In the genomic region with DNA sequence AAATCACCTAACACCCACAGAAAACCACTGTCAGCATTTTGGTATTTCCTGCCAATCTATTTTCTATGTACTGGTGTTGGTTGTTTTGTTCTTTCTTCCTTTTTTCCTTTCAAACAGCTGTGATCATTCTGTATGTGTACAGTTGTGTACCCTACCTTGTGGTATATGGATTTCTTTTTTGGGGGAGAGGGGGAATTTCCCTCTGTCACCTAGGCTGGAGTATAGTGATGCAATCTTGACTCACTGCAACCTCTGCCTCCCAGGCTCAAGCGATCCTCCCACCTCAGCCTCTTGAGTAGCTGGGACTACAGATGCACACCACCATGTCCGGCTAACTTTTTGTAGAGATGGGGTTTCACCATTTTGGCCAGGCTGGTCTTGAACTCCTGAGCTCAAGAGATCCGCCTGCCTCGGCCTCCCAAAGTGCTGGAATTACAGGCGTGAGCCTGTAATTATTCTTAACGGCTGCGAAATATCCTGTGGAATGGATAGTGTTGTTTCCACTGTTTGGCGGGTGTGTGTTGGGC, we compare ENCODE assay signal across 8 cellular contexts. TPM values are rescaled to one million over a fixed set of nuclear protein-coding genes. Genes with fewer than 3 reads are reported as not detected.
DNase-seq lines count a peak whose midpoint lies in the region; ATAC-seq and TF ChIP-seq lines count a peak whose summit lies in the region.
"Not testable (repeated sequence)": the region's sequence is repeated elsewhere in the genome, so short reads cannot be mapped to it uniquely, and the experiment has no call there.

No MANE protein-coding gene starts in this region.

- peak overlapping the region; percentile 24 for H3K4me3 Mint-ChIP-seq in HFFc6
- H3K4me3 Mint-ChIP-seq in activated T-helper 1 cell treated with anti-CD3 and anti-CD28 coated beads, Interleukin-12 subunit alpha, Interleukin-12 subunit beta, Interleukin-2, Interleukin-4 antibody, amounts not matched to agents 30 ng/mL and 10 ng/mL and 1 ng/mL, durations not matched to agents 14 hours and 24 hours and 36 hours, result peak overlapping the region; percentile 64

- not testable (repeated sequence) for H3K9me3 ChIP-seq in Panc1 (ENCODE audit: control insufficient read depth, insufficient read depth, low read depth, low read length)

- POLR2A ChIA-PET in Panc1 (lab: Charles Lee), result interaction anchor here (1.0 kb wide), 1 partner anchor 30 kb away, joined by 6 read pairs; no protein-coding TSS in a partner anchor

- not testable (repeated sequence) for H3K4me3 ChIP-seq in Panc1 (ENCODE audit: low read depth in 2 of 2, low read length in 2 of 2); epithelial cell of esophagus (ENCODE audit: low read length)

- in situ Hi-C loops in Panc1 (cut with HindIII; ENCODE audit: low pct_unique_long_range_greater_than_20kb, low sequenced_read_pairs), result not testable (repeated sequence)

- CTCF ChIA-PET in Panc1 (lab: Charles Lee), result interaction anchor here (0.9 kb wide), 1 partner anchor 72 kb away, joined by 4 read pairs; no protein-coding TSS in a partner anchor

- H3K36me3 ChIP-seq in Panc1 (ENCODE audit: control insufficient read depth, insufficient read depth, low read length), result not testable (repeated sequence)

- peaks cover 75% of the 10 kb centered on the region for H3K4me1 Mint-ChIP-seq in HFFc6 (ENCODE audit: low read depth)
- H3K4me1 Mint-ChIP-seq in activated T-helper 1 cell treated with anti-CD3 and anti-CD28 coated beads, Interleukin-12 subunit alpha, Interleukin-12 subunit beta, Interleukin-2, Interleukin-4 antibody, amounts not matched to agents 30 ng/mL and 10 ng/mL and 1 ng/mL, durations not matched to agents 14 hours and 24 hours and 36 hours (ENCODE audit: low read depth), result peaks cover 76% of the 10 kb centered on the region

- H3K36me3 Mint-ChIP-seq in HFFc6 (ENCODE audit: low read depth), result not testable (repeated sequence)
- peaks cover 18% of the 10 kb centered on the region for H3K36me3 Mint-ChIP-seq in activated T-helper 1 cell treated with anti-CD3 and anti-CD28 coated beads, Interleukin-12 subunit alpha, Interleukin-12 subunit beta, Interleukin-2, Interleukin-4 antibody, amounts not matched to agents 30 ng/mL and 10 ng/mL and 1 ng/mL, durations not matched to agents 14 hours and 24 hours and 36 hours (ENCODE audit: low read depth)

- peak; percentile 50 for DNase-seq in GM10266 (ENCODE audit: extremely low spot score)
- not testable (repeated sequence) for DNase-seq in HFFc6; Panc1 (ENCODE audit: low read depth, low spot score)
- peak; percentile 39 for DNase-seq in activated T-helper 1 cell treated with anti-CD3 and anti-CD28 coated beads, Interleukin-12 subunit alpha, Interleukin-12 subunit beta, Interleukin-2, Interleukin-4 antibody, amounts not matched to agents 30 ng/mL and 10 ng/mL and 1 ng/mL, durations not matched to agents 14 hours and 24 hours and 36 hours (ENCODE audit: low spot score)
- peak; percentile 59 for DNase-seq in epithelial cell of esophagus (ENCODE audit: low read depth)
- DNase-seq in stimulated activated CD8-positive, alpha-beta memory T cell treated with anti-CD3 and anti-CD28 coated beads, Interleukin-7, amount 100 ng/mL, for 4 hours (ENCODE audit: low read depth in 2 of 2), result peak; percentile 24 to 25

- not testable (repeated sequence) for H3K27me3 Mint-ChIP-seq in HFFc6 (ENCODE audit: insufficient read depth); activated T-helper 1 cell treated with anti-CD3 and anti-CD28 coated beads, Interleukin-12 subunit alpha, Interleukin-12 subunit beta, Interleukin-2, Interleukin-4 antibody, amounts not matched to agents 30 ng/mL and 10 ng/mL and 1 ng/mL, durations not matched to agents 14 hours and 24 hours and 36 hours (ENCODE audit: insufficient read depth)

- not testable (repeated sequence) for TF ChIP-seq CTCF in GM10266 (IDR thresholded peaks at IDR 0.05; ENCODE audit: control insufficient read depth, insufficient read depth, low read depth, missing control alignments); HFFc6 (IDR thresholded peaks at IDR 0.05); Panc1 (IDR thresholded peaks at IDR 0.05); epithelial cell of esophagus (IDR thresholded peaks at IDR 0.05; ENCODE audit: insufficient read depth, low read depth, low read length, missing control alignments)

- not testable (repeated sequence) for H3K4me1 ChIP-seq in Panc1 (ENCODE audit: control insufficient read depth, insufficient read depth, low read length)

- BruUV-seq in Panc1 (replicated peaks; lab: Mats Ljungman, UMichigan), result not testable (repeated sequence)

- peak overlapping the region; percentile 72 for H3K27ac Mint-ChIP-seq in HFFc6
- H3K27ac Mint-ChIP-seq in activated T-helper 1 cell treated with anti-CD3 and anti-CD28 coated beads, Interleukin-12 subunit alpha, Interleukin-12 subunit beta, Interleukin-2, Interleukin-4 antibody, amounts not matched to agents 30 ng/mL and 10 ng/mL and 1 ng/mL, durations not matched to agents 14 hours and 24 hours and 36 hours, result peak overlapping the region; percentile 94

- not testable (repeated sequence) for H3K9me3 Mint-ChIP-seq in HFFc6; activated T-helper 1 cell treated with anti-CD3 and anti-CD28 coated beads, Interleukin-12 subunit alpha, Interleukin-12 subunit beta, Interleukin-2, Interleukin-4 antibody, amounts not matched to agents 30 ng/mL and 10 ng/mL and 1 ng/mL, durations not matched to agents 14 hours and 24 hours and 36 hours

- intact Hi-C loops in Panc1 (cut with micrococcal nuclease; ENCODE audit: unreplicated experiment), result not testable (repeated sequence)
- intact Hi-C loops in activated T-helper 1 cell treated with anti-CD3 and anti-CD28 coated beads, Interleukin-12 subunit alpha, Interleukin-12 subunit beta, Interleukin-2, Interleukin-4 antibody, amounts not matched to agents 30 ng/mL and 10 ng/mL and 1 ng/mL, durations not matched to agents 14 hours and 24 hours and 36 hours (cut with micrococcal nuclease), result loop anchor here (1.0 to 5.0 kb wide), 10 partner anchors 7 to 317 kb away; partner anchors contain the start of genes DUSP5 and SMC3

- ATAC-seq in GM19351 (IDR thresholded peaks at IDR 0.05; ENCODE audit: unreplicated experiment) (peak; percentile 83), HG03175 (IDR thresholded peaks at IDR 0.05; ENCODE audit: unreplicated experiment) (peak; percentile 39)
- not testable (repeated sequence) for ATAC-seq in Panc1

- H3K27ac ChIP-seq in Panc1 (ENCODE audit: low read length), result peak overlapping the region; percentile 8; the same call in 1 of the 2 replicates

- not testable (repeated sequence) for H3K27me3 ChIP-seq in Panc1 (ENCODE audit: control insufficient read depth, insufficient read depth, low read length)

RNA-seq across cellular contexts. Expression of gene DUSP5, which starts 31.4 kb away (rescaled TPM):
- 10 to 100 TPM; 31.9 to 58.2 (median 35.0) TPM for total RNA-seq in HFFc6 (2021; fragmentation: NEBNext Ultra II Directional; extraction: Animal tissue kit (Norgen Biotek cat#: 25700))
- 30.1 TPM for total RNA-seq in Panc1 (2021; ENCODE audit: unreplicated experiment)
- polyA plus RNA-seq in Panc1 (2012; ENCODE audit: insufficient read length), result 18.3 TPM
- total RNA-seq in activated T-helper 1 cell treated with anti-CD3 and anti-CD28 coated beads, Interleukin-12 subunit alpha, Interleukin-12 subunit beta, Interleukin-2, Interleukin-4 antibody, amounts not matched to agents 30 ng/mL and 10 ng/mL and 1 ng/mL, durations not matched to agents 14 hours and 24 hours and 36 hours, result 140 and 141 TPM in 2 replicates

RNA-seq across cellular contexts. Expression of gene SMC3, which starts 38.4 kb away (rescaled TPM):
- total RNA-seq in HFFc6 (2021; fragmentation: NEBNext Ultra II Directional; extraction: Animal tissue kit (Norgen Biotek cat#: 25700)), result 10 to 100 TPM; 26.0 to 40.5 (median 38.0) TPM
- total RNA-seq in Panc1 (2021; ENCODE audit: unreplicated experiment), result 71.2 TPM
- polyA plus RNA-seq in Panc1 (2012; ENCODE audit: insufficient read length), result 30.4 TPM
- 74.5 and 77.9 TPM in 2 replicates for total RNA-seq in activated T-helper 1 cell treated with anti-CD3 and anti-CD28 coated beads, Interleukin-12 subunit alpha, Interleukin-12 subunit beta, Interleukin-2, Interleukin-4 antibody, amounts not matched to agents 30 ng/mL and 10 ng/mL and 1 ng/mL, durations not matched to agents 14 hours and 24 hours and 36 hours
